Comparison of ENCODE assay signal across 23 cellular contexts in genomic region chr14:43697003-43697402, GRCh38.
A peak's percentile ranks its signal among the peaks of the same experiment; 100 is the strongest.
DNase-seq lines count a peak whose midpoint lies in the region; ATAC-seq and TF ChIP-seq lines count a peak whose summit lies in the region.
"Had no signal": no experiment of that assay in that cellular context is flagged by ENCODE, and none has a peak within 500 bp of the region (broad histone marks: within the 10 kb centered on the region; RNA-seq: fewer than 3 reads in every experiment).

No MANE protein-coding gene starts in this region.

- H3K9me3 ChIP-seq in BE2C: no peaks in the 10 kb centered on the region
- no peaks in the 10 kb centered on the region for H3K9me3 ChIP-seq in PC-3 (ENCODE audit: low read length)
- no peaks in the 10 kb centered on the region for H3K9me3 ChIP-seq in adrenal gland (replicated peaks in 1 of 3)
- H3K9me3 ChIP-seq: Peyer's patch had no signal

- H3K9ac ChIP-seq in PC-3 (ENCODE audit: low read length): no peak overlapping the region
- H3K9ac ChIP-seq: GM23248 had no signal

- H3K36me3 ChIP-seq in BE2C (no peaks in the 10 kb centered on the region), PC-3 (ENCODE audit: low read depth, low read length) (no peaks in the 10 kb centered on the region), adrenal gland (replicated peaks in 1 of 2) (no peaks in the 10 kb centered on the region)
- H3K36me3 ChIP-seq: Peyer's patch had no signal

- ATAC-seq in PC-3 (no peak), GM18498 (IDR thresholded peaks at IDR 0.05; ENCODE audit: unreplicated experiment) (no peak)
- ATAC-seq: T-helper 17 cell had no signal

- no peaks in the 10 kb centered on the region for H4K20me1 ChIP-seq in PC-3 (ENCODE audit: low read length)

- H3F3A ChIP-seq in PC-3 (ENCODE audit: low read length, unreplicated experiment): no peaks in the 10 kb centered on the region

- H3K27ac ChIP-seq in PC-3 (ENCODE audit: low read length): no peak overlapping the region
- no peak overlapping the region for H3K27ac ChIP-seq in adrenal gland
- H3K27ac ChIP-seq: GM23248, Peyer's patch, SK-N-MC had no signal

- no peaks in the 10 kb centered on the region for H3K9me2 ChIP-seq in PC-3 (replicated peaks; ENCODE audit: low read length)

- BruUV-seq in PC-3 (replicated peaks; lab: Mats Ljungman, UMichigan): no TSS peak

- no peak overlapping the region for H3K4me2 ChIP-seq in PC-3 (ENCODE audit: low read length)

- no peaks in the 10 kb centered on the region for H3K79me2 ChIP-seq in PC-3 (ENCODE audit: low read length)

- no peaks in the 10 kb centered on the region for H3K36me3 Mint-ChIP-seq in HFFc6 (ENCODE audit: low read depth)
- no peaks in the 10 kb centered on the region for H3K36me3 Mint-ChIP-seq in neural crest cell (ENCODE audit: low read depth)
- H3K36me3 Mint-ChIP-seq: CD4-positive, CD25-positive, alpha-beta regulatory T cell; IgD-negative memory B cell had no signal

- no peak overlapping the region for H2AFZ ChIP-seq in PC-3 (ENCODE audit: low read length)
- H2AFZ ChIP-seq: GM23248 had no signal

- intact Hi-C loops in PC-3 (cut with micrococcal nuclease) (no loop called here), adrenal gland (cut with DNase I) (no loop called here)

- H3K4me3 ChIP-seq in BE2C (ENCODE audit: low read depth, low read length): no peak overlapping the region
- H3K4me3 ChIP-seq in PC-3 (ENCODE audit: low read length): no peak overlapping the region
- no peak overlapping the region for H3K4me3 ChIP-seq in adrenal gland
- H3K4me3 ChIP-seq: GM23248, Peyer's patch, SK-N-MC had no signal

- no peak overlapping the region for H3K27ac Mint-ChIP-seq in HFFc6
- H3K27ac Mint-ChIP-seq in neural crest cell (ENCODE audit: unreplicated experiment): no peak overlapping the region
- H3K27ac Mint-ChIP-seq: B cell; CD4-positive, CD25-positive, alpha-beta regulatory T cell; IgD-negative memory B cell; T-helper 17 cell had no signal

- H3K27me3 Mint-ChIP-seq in HFFc6 (ENCODE audit: insufficient read depth) (no peaks in the 10 kb centered on the region), neural crest cell (ENCODE audit: low read depth) (no peaks in the 10 kb centered on the region)
- H3K27me3 Mint-ChIP-seq: B cell; CD4-positive, CD25-positive, alpha-beta regulatory T cell; IgD-negative memory B cell; T-helper 17 cell had no signal

- DNase-seq in BE2C (no peak), HFFc6 (no peak), PC-3 (no peak), neural crest cell (ENCODE audit: low read depth, low spot score) (no peak), adrenal gland (no peak), middle frontal gyrus (ENCODE audit: extremely low spot score, low spot score) (no peak)
- DNase-seq: CD4-positive, CD25-positive, alpha-beta regulatory T cell; DMS153; GM23248; H7; NCI-H1105 treated with DMSO at 0.1 percent for 48 hours; NCI-H146; NCI-H1930; NCI-H446 treated with DMSO at 0.1 percent for 48 hours; NCI-H526 treated with DMSO at 0.1 percent for 48 hours; Peyer's patch; SIG-M5; SW 1271; T-helper 17 cell had no signal

- H3K4me1 ChIP-seq in BE2C: no peaks in the 10 kb centered on the region
- no peaks in the 10 kb centered on the region for H3K4me1 ChIP-seq in PC-3 (ENCODE audit: insufficient read depth, low read length)
- peaks cover 0 to 4% of the 10 kb centered on the region in 2 donors for H3K4me1 ChIP-seq in adrenal gland (replicated peaks in 1 of 2)
- H3K4me1 ChIP-seq: Peyer's patch had no signal

- H3K27me3 ChIP-seq in BE2C (no peaks in the 10 kb centered on the region), PC-3 (ENCODE audit: low read length) (no peaks in the 10 kb centered on the region), adrenal gland (no peaks in the 10 kb centered on the region)
- H3K27me3 ChIP-seq: Peyer's patch had no signal

- TF ChIP-seq CTCF in BE2C (IDR thresholded peaks at IDR 0.05; ENCODE audit: low read depth, low read length) (peak; percentile 10; the same call in 1 of the 2 replicates), HFFc6 (IDR thresholded peaks at IDR 0.05) (peak; percentile 23; the same call in 1 of the 2 replicates), PC-3 (conservative IDR thresholded peaks at IDR 0.05; ENCODE audit: low read depth, low read length) (peak; percentile 43), neural crest cell (conservative IDR thresholded peaks at IDR 0.05) (peak; percentile 30), adrenal gland (IDR thresholded peaks at IDR 0.05) (no peak)

- 90 to 96% (median 93%) methylated on average over 1 of the region's 1 CpG for WGBS in adrenal gland, 4 donors

- H3K4me1 Mint-ChIP-seq in HFFc6 (ENCODE audit: low read depth): no peaks in the 10 kb centered on the region
- H3K4me1 Mint-ChIP-seq in neural crest cell: no peaks in the 10 kb centered on the region
- H3K4me1 Mint-ChIP-seq: B cell, IgD-negative memory B cell, T-helper 17 cell had no signal

- peaks cover 41% of the 10 kb centered on the region for H3K9me3 Mint-ChIP-seq in HFFc6
- H3K9me3 Mint-ChIP-seq in neural crest cell: peaks cover 2% of the 10 kb centered on the region
- H3K9me3 Mint-ChIP-seq: IgD-negative memory B cell had no signal

- POLR2A ChIA-PET in PC-3 (lab: Charles Lee; ENCODE audit: unreplicated experiment): no interaction called here

- no peak for TF ChIP-seq POLR2A in adrenal gland (IDR thresholded peaks at IDR 0.05)

- H3K4me3 Mint-ChIP-seq in HFFc6 (no peak overlapping the region), neural crest cell (no peak overlapping the region)
- H3K4me3 Mint-ChIP-seq: B cell; CD4-positive, CD25-positive, alpha-beta regulatory T cell; IgD-negative memory B cell; T-helper 17 cell had no signal

- CTCF ChIA-PET in PC-3 (lab: Charles Lee): no interaction called here

Comparison
In these comparisons a context has a peak if more than half of its experiments do, and no peak if none do; other contexts are left out.
1. CTCF ChIP-seq: peak in BE2C (single experiment), HFFc6 (single experiment), PC-3 (single experiment) and neural crest cell (single experiment); none in adrenal gland (0 of 6).